ENCODE assay signal across 12 cellular contexts in genomic region chr5:123120197-123120596, GRCh38. TPM values are rescaled to one million over a fixed set of nuclear protein-coding genes. Genes with fewer than 3 reads are reported as not detected.
DNase-seq lines count a peak whose midpoint lies in the region; ATAC-seq, FAIRE-seq and TF ChIP-seq lines count a peak whose summit lies in the region.
"Had no signal": no experiment of that assay in that cellular context is flagged by ENCODE, and none has a peak within 500 bp of the region (broad histone marks: within the 10 kb centered on the region; RNA-seq: fewer than 3 reads in every experiment).

No MANE protein-coding gene starts in this region.

- FAIRE-seq in GM12878 (lab: Jason Lieb, UNC), result no peak
- FAIRE-seq: endothelial cell of umbilical vein had no signal

- peak; percentile 22; the same call in 1 of the 2 replicates for TF ChIP-seq RAD21 in GM12878 (IDR thresholded peaks at IDR 0.05; ENCODE audit: insufficient read depth, low read depth, low read length)

- RAD21 ChIA-PET in GM12878 (lab: Charles Lee; ENCODE audit: unreplicated experiment), result no interaction called here

- BruUV-seq in GM12878 (replicated peaks; lab: Mats Ljungman, UMichigan), result no TSS peak

- H3K9ac ChIP-seq in GM12878 (ENCODE audit: control insufficient read depth, insufficient read depth, low read length), result no peak overlapping the region
- H3K9ac ChIP-seq in MM.1S (ENCODE audit: low read length), result no peak overlapping the region
- H3K9ac ChIP-seq in colonic mucosa (ENCODE audit: low read depth in 2 of 2, low read length in 2 of 2), result no peak overlapping the region

- no peak for TF ChIP-seq EP300 in GM12878 (IDR thresholded peaks at IDR 0.05; ENCODE audit: borderline replicate concordance in 1 of 2, control insufficient read depth in 1 of 2, low read depth in 2 of 2, low read length in 2 of 2)

- H3K27me3 ChIP-seq in GM12878 (replicated peaks in 1 of 2; ENCODE audit: control insufficient read depth in 2 of 2, insufficient read depth in 2 of 2, low read length in 1 of 2) (peaks cover 1 to 9% of the 10 kb centered on the region in 2 experiments; a peak in 2 of 4 replicates), MM.1S (replicated peaks; ENCODE audit: insufficient read depth, low read length) (no peaks in the 10 kb centered on the region), colonic mucosa (no peaks in the 10 kb centered on the region)
- H3K27me3 ChIP-seq: sigmoid colon had no signal

- H3K4me2 ChIP-seq in GM12878 (ENCODE audit: control insufficient read depth, insufficient read depth) (no peak overlapping the region), MM.1S (ENCODE audit: low read depth, low read length) (no peak overlapping the region)

- no peaks in the 10 kb centered on the region for H3K9me3 ChIP-seq in GM12878 (replicated peaks; ENCODE audit: control insufficient read depth, insufficient read depth, low read length)
- no peaks in the 10 kb centered on the region for H3K9me3 ChIP-seq in mesodermal cell (ENCODE audit: control insufficient read depth, low read length)
- no peaks in the 10 kb centered on the region for H3K9me3 ChIP-seq in MM.1S (replicated peaks; ENCODE audit: insufficient read depth, low read length)
- H3K9me3 ChIP-seq in colonic mucosa, result no peaks in the 10 kb centered on the region
- H3K9me3 ChIP-seq: sigmoid colon had no signal

- in situ Hi-C loops in GM12878 (cut with MboI), result no loop called here

- POLR2A ChIA-PET in GM12878 (lab: Charles Lee), result no interaction called here

- 26% methylated on average over 3 of the region's 3 CpGs for WGBS in GM12878 (ENCODE audit: insufficient coverage, insufficient replicate concordance, low lambda C conversion rate, missing lambda C conversion rate)
- 50 to 55% methylated on average over 1 of the region's 3 CpGs for WGBS in mesodermal cell (ENCODE audit: insufficient coverage in 2 of 2), 2 experiments

- H3K4me1 ChIP-seq in GM12878 (ENCODE audit: control insufficient read depth, insufficient read depth, low read length) (no peaks in the 10 kb centered on the region), mesodermal cell (ENCODE audit: control insufficient read depth, insufficient read depth, low read length, poor library complexity, severe bottlenecking) (peaks cover 39% of the 10 kb centered on the region), MM.1S (ENCODE audit: low read length) (no peaks in the 10 kb centered on the region), colonic mucosa (no peaks in the 10 kb centered on the region)

- no peaks in the 10 kb centered on the region for H3F3A ChIP-seq in MM.1S (ENCODE audit: insufficient read depth, low read length)

- no peak for TF ChIP-seq POLR2A in GM12878 (IDR thresholded peaks at IDR 0.05; ENCODE audit: low read depth, low read length)

- H4K20me1 ChIP-seq in GM12878 (ENCODE audit: control insufficient read depth, insufficient read depth) (no peaks in the 10 kb centered on the region), MM.1S (ENCODE audit: insufficient read depth, low read length) (no peaks in the 10 kb centered on the region)

- DNase-seq in DMS53 (lab: John Stamatoyannopoulos, UW) (peak; percentile 47), HuH-7 (ENCODE audit: low spot score) (peak; percentile 37), GM12878 (ENCODE audit: low read depth, low spot score) (no peak), MM.1S (no peak), colonic mucosa (no peak)
- no peak for DNase-seq in activated T-cell treated with anti-CD3 and anti-CD28 coated beads, Interleukin-2, amount 50 U/mL, for 48 hours
- DNase-seq: GF-D8, NCI-H2081 treated with DMSO at 0.1 percent for 48 hours, sigmoid colon had no signal

- H3K4me3 ChIP-seq in GM12878, result no peak overlapping the region
- H3K4me3 ChIP-seq in mesodermal cell (ENCODE audit: extremely low read depth, insufficient read depth, low read length, poor library complexity, severe bottlenecking), result no peak overlapping the region
- H3K4me3 ChIP-seq in MM.1S (ENCODE audit: low read length), result no peak overlapping the region
- H3K4me3 ChIP-seq in colonic mucosa, result no peak overlapping the region
- H3K4me3 ChIP-seq: sigmoid colon had no signal

- CTCF ChIA-PET in GM12878 (lab: Yijun Ruan, JAX), result no interaction called here

- H3K79me2 ChIP-seq in GM12878 (ENCODE audit: control insufficient read depth, insufficient read depth, low read length) (no peaks in the 10 kb centered on the region), MM.1S (ENCODE audit: low read length) (no peaks in the 10 kb centered on the region)

- ATAC-seq in GM12878 (no peak), GM21390 (IDR thresholded peaks at IDR 0.05; ENCODE audit: unreplicated experiment) (no peak)

- no peaks in the 10 kb centered on the region for H3K9me2 ChIP-seq in MM.1S (replicated peaks; ENCODE audit: insufficient read depth, low read length)

- 0 out of 6 replicates have a peak, but pooled peaks of 2 of the 3 experiments have one; percentile 5 to 7 for TF ChIP-seq CTCF in GM12878 (IDR thresholded peaks at IDR 0.05 in 2 of 3, conservative IDR thresholded peaks at IDR 0.05 in 1 of 3; ENCODE audit: control insufficient read depth in 2 of 3, extremely low read depth in 1 of 3, insufficient read depth in 1 of 3, low read depth in 3 of 3, low read length in 3 of 3)
- no peak; the same call in 1 of the 2 replicates for TF ChIP-seq CTCF in MM.1S (IDR thresholded peaks at IDR 0.05; ENCODE audit: low read length)
- TF ChIP-seq CTCF in colonic mucosa (IDR thresholded peaks at IDR 0.05), result no peak

- H3K36me3 ChIP-seq in GM12878 (ENCODE audit: control insufficient read depth in 2 of 2, insufficient read depth in 2 of 2, low read length in 1 of 2), result no peaks in the 10 kb centered on the region
- H3K36me3 ChIP-seq in mesodermal cell (ENCODE audit: control insufficient read depth, insufficient read depth, low read length), result peaks cover 2% of the 10 kb centered on the region
- H3K36me3 ChIP-seq in MM.1S (replicated peaks; ENCODE audit: insufficient read depth, low read length), result no peaks in the 10 kb centered on the region
- H3K36me3 ChIP-seq in colonic mucosa, result no peaks in the 10 kb centered on the region
- H3K36me3 ChIP-seq: sigmoid colon had no signal

- H3K27ac ChIP-seq in GM12878 (ENCODE audit: control insufficient read depth, insufficient read depth) (no peak overlapping the region), mesodermal cell (ENCODE audit: low read depth, low read length, severe bottlenecking) (peak overlapping the region; percentile 91), MM.1S (ENCODE audit: low read length) (no peak overlapping the region), colonic mucosa (no peak overlapping the region)

- SMC1A ChIA-PET in GM12878 (lab: Charles Lee; ENCODE audit: uncharacterized antibody, unreplicated experiment), result no interaction called here

- H2AFZ ChIP-seq in GM12878 (ENCODE audit: control insufficient read depth, low read depth, low read length), result no peak overlapping the region
- H2AFZ ChIP-seq in MM.1S (ENCODE audit: low read length), result no peak overlapping the region

- intact Hi-C loops in GM12878 (cut with micrococcal nuclease; ENCODE audit: unreplicated experiment) (no loop called here), colonic mucosa (cut with DNase I) (no loop called here)

TF ChIP-seq in GM12878, 131 proteins besides CTCF, POLR2A, EP300 and RAD21 (continues in another document):
- TF ChIP-seq TCF3 (IDR thresholded peaks at IDR 0.05; ENCODE audit: borderline replicate concordance, insufficient read depth, low read depth, low read length) (no peak), CEBPZ (IDR thresholded peaks at IDR 0.05; ENCODE audit: low read depth, low read length) (no peak)

RNA-seq across cellular contexts. Expression of gene PRDM6, which starts 31.2 kb away (rescaled TPM):
- total RNA-seq in GM12878 (2013; cell fraction: nucleolus; rRNA removed), result not detected in 2 replicates
- total RNA-seq in GM12878 (2014; rRNA removed) (not detected in 2 replicates), GM12878 (2014; rRNA removed; fragmentation: Illumina TruSeq; extraction: Trizol) (not detected in 2 replicates), GM12878 (2021) (not detected in 2 replicates), colonic mucosa (1 to 10 TPM; 1.6 to 2.7 TPM)
- not detected for polyA plus RNA-seq in GM12878 (2011; ENCODE audit: low read depth)
- polyA plus RNA-seq in GM12878 (2011; rRNA removed) (not detected in 2 replicates), GM12878 (2014; fragmentation: Illumina TruSeq; extraction: Trizol) (not detected in 2 replicates), GM12878 (2014; fragmentation: Nextera tagmentation; extraction: Ambion mirVana) (not detected), GM12878 (2014; rRNA removed) (not detected in 2 replicates), GM12878 (2016; fragmentation: Nextera tagmentation; extraction: Ambion mirVana) (not detected)
- polyA plus RNA-seq in GM12878 (2011; cell fraction: cytosol; rRNA removed), result not detected in 2 replicates
- polyA plus RNA-seq in GM12878 (2011; cell fraction: nucleus; rRNA removed), result not detected in 2 replicates
- not detected in 2 replicates for polyA plus RNA-seq in GM12878 (2012)
- not detected in 2 replicates for polyA minus RNA-seq in GM12878 (2011; rRNA and poly(A)+ RNA removed)
- not detected in 2 replicates for polyA minus RNA-seq in GM12878 (2011; cell fraction: cytosol; rRNA and poly(A)+ RNA removed)
- polyA minus RNA-seq in GM12878 (2011; cell fraction: nucleus; rRNA and poly(A)+ RNA removed), result not detected in 2 replicates
- polyA plus RNA-seq in mesodermal cell (2013, experiment 1 of 2), result 6.3 TPM
- 5.7 TPM for polyA plus RNA-seq in mesodermal cell (2013, experiment 2 of 2)

Comparison
In these comparisons a context has a peak if more than half of its experiments do, and no peak if none do; other contexts are left out.
1. DNase-seq: peak in DMS53 (single experiment) and HuH-7 (single experiment); none in GM12878 (single experiment), activated T-cell treated with anti-CD3 and anti-CD28 coated beads, Interleukin-2, amount 50 U/mL, for 48 hours (0 of 2), MM.1S (single experiment) and colonic mucosa (single experiment).
2. CTCF ChIP-seq: peak in GM12878 (2 of 3); none in MM.1S (single experiment) and colonic mucosa (single experiment).